Comparison of ENCODE assay signal across 8 cellular contexts in genomic region chr1:247111259-247111635, GRCh38. TPM values are rescaled to one million over a fixed set of nuclear protein-coding genes. Genes with fewer than 3 reads are reported as not detected.
DNase-seq lines count a peak whose midpoint lies in the region; ATAC-seq and TF ChIP-seq lines count a peak whose summit lies in the region.

No MANE protein-coding gene starts in this region.

- DNase-seq in CD4-positive, alpha-beta memory T cell, result no peak
- DNase-seq in NT2/D1 (ENCODE audit: low read depth, low spot score) (no peak), epithelial cell of esophagus (ENCODE audit: low read depth) (no peak), RPMI8226 (no peak), OCI-LY7 (ENCODE audit: low spot score) (no peak), NCI-H1092 treated with DMSO at 0.1 percent for 48 hours (lab: John Stamatoyannopoulos, UW) (no peak)
- DNase-seq in naive thymus-derived CD8-positive, alpha-beta T cell, result peak in 1 of 10 donors; percentile 20
- no peak for DNase-seq in stimulated activated CD4-positive, alpha-beta T cell treated with anti-CD3 and anti-CD28 coated beads, Interleukin-12 subunit alpha, Interleukin-12 subunit beta, amount 100 ng/mL, for 4 hours

- no peak overlapping the region for H3K27ac ChIP-seq in CD4-positive, alpha-beta memory T cell (ENCODE audit: low read depth, low read length)
- no peak overlapping the region for H3K27ac ChIP-seq in OCI-LY7 (ENCODE audit: low read depth, low read length, poor library complexity, severe bottlenecking)

- intact Hi-C loops in CD4-positive, alpha-beta memory T cell (cut with micrococcal nuclease), result no loop called here
- intact Hi-C loops in OCI-LY7 (cut with micrococcal nuclease; ENCODE audit: unreplicated experiment), result no loop called here

- TF ChIP-seq CTCF in epithelial cell of esophagus (IDR thresholded peaks at IDR 0.05; ENCODE audit: insufficient read depth, low read depth, low read length, missing control alignments) (no peak), OCI-LY7 (conservative IDR thresholded peaks at IDR 0.05; ENCODE audit: low read length) (no peak)

- no peak overlapping the region for H3K27ac Mint-ChIP-seq in CD4-positive, alpha-beta memory T cell
- H3K27ac Mint-ChIP-seq in naive thymus-derived CD8-positive, alpha-beta T cell, result no peak overlapping the region

- peaks cover 5 to 6% (median 6%) of the 10 kb centered on the region in 4 donors for H3K4me1 Mint-ChIP-seq in CD4-positive, alpha-beta memory T cell
- peaks cover 5 to 7% (median 6%) of the 10 kb centered on the region in 4 donors for H3K4me1 Mint-ChIP-seq in naive thymus-derived CD8-positive, alpha-beta T cell

- H3K27me3 Mint-ChIP-seq in CD4-positive, alpha-beta memory T cell, result peaks cover 34% of the 10 kb centered on the region in 2 donors
- peaks cover 23 to 53% (median 41%) of the 10 kb centered on the region in 5 donors for H3K27me3 Mint-ChIP-seq in naive thymus-derived CD8-positive, alpha-beta T cell

- no peaks in the 10 kb centered on the region for H3K79me2 ChIP-seq in OCI-LY7 (ENCODE audit: insufficient read depth, low read depth, low read length)

- no peaks in the 10 kb centered on the region for H3K9me2 ChIP-seq in OCI-LY7 (ENCODE audit: insufficient read depth, low read length)

- H3K4me3 Mint-ChIP-seq in CD4-positive, alpha-beta memory T cell, result peak overlapping the region; percentile 71 to 84 (median 76)
- peak overlapping the region; percentile 70 to 86 (median 80) for H3K4me3 Mint-ChIP-seq in naive thymus-derived CD8-positive, alpha-beta T cell

- H3K9ac ChIP-seq in NT2/D1 (ENCODE audit: insufficient read length, low read depth), result peak overlapping the region; percentile 88

- ATAC-seq in naive thymus-derived CD8-positive, alpha-beta T cell, result peak; percentile 55 to 62

- no peak overlapping the region for H3K4me2 ChIP-seq in OCI-LY7 (ENCODE audit: low read length)

- no peaks in the 10 kb centered on the region for H3K9me3 ChIP-seq in CD4-positive, alpha-beta memory T cell (ENCODE audit: control insufficient read depth in 1 of 2, low read length in 2 of 2)
- H3K9me3 ChIP-seq in NT2/D1 (ENCODE audit: insufficient read depth, low read length) (no peaks in the 10 kb centered on the region), OCI-LY7 (ENCODE audit: low read length) (no peaks in the 10 kb centered on the region)

- H2AFZ ChIP-seq in OCI-LY7 (ENCODE audit: low read length), result no peak overlapping the region

- peak overlapping the region in 1 of 2 donors; percentile 22 for H3K4me3 ChIP-seq in CD4-positive, alpha-beta memory T cell (ENCODE audit: low read length in 2 of 2)
- H3K4me3 ChIP-seq in NT2/D1 (ENCODE audit: insufficient read length, low read depth) (peak overlapping the region; percentile 80), epithelial cell of esophagus (ENCODE audit: low read length) (peak overlapping the region; percentile 49), OCI-LY7 (ENCODE audit: low read depth, low read length, poor library complexity, severe bottlenecking) (no peak overlapping the region)

- no TSS peak for BruUV-seq in OCI-LY7 (replicated peaks; lab: Mats Ljungman, UMichigan)

- peaks cover 14% of the 10 kb centered on the region for H3K4me1 ChIP-seq in CD4-positive, alpha-beta memory T cell (ENCODE audit: insufficient read depth, low read length)
- peaks cover 4% of the 10 kb centered on the region for H3K4me1 ChIP-seq in NT2/D1 (ENCODE audit: insufficient read depth, insufficient read length)
- no peaks in the 10 kb centered on the region for H3K4me1 ChIP-seq in OCI-LY7 (ENCODE audit: insufficient read depth, low read length, poor library complexity, severe bottlenecking)

- POLR2A ChIA-PET in CD4-positive, alpha-beta memory T cell (lab: Charles Lee; ENCODE audit: partially characterized antibody), result no interaction called here
- POLR2A ChIA-PET in naive thymus-derived CD8-positive, alpha-beta T cell (lab: Charles Lee), result interaction anchor here (0.8 kb wide), 1 partner anchor 99 kb away, joined by 3 read pairs; no protein-coding TSS in a partner anchor
- POLR2A ChIA-PET in OCI-LY7 (lab: Charles Lee), result no interaction called here

- H4K20me1 ChIP-seq in OCI-LY7 (ENCODE audit: insufficient read depth, low read length), result no peaks in the 10 kb centered on the region

- peaks cover 0 to 2% of the 10 kb centered on the region in 2 donors for H3K36me3 Mint-ChIP-seq in CD4-positive, alpha-beta memory T cell
- peaks cover 0 to 10% (median 0%) of the 10 kb centered on the region in 3 donors for H3K36me3 Mint-ChIP-seq in naive thymus-derived CD8-positive, alpha-beta T cell

- H3K9me3 Mint-ChIP-seq in CD4-positive, alpha-beta memory T cell, result peaks cover 0 to 6% (median 0%) of the 10 kb centered on the region in 8 donors
- H3K9me3 Mint-ChIP-seq in naive thymus-derived CD8-positive, alpha-beta T cell, result peaks cover 0 to 3% (median 0%) of the 10 kb centered on the region in 9 donors

- CTCF ChIA-PET in CD4-positive, alpha-beta memory T cell (lab: Charles Lee; ENCODE audit: partially characterized antibody), result no interaction called here
- CTCF ChIA-PET in OCI-LY7 (lab: Charles Lee; ENCODE audit: unreplicated experiment), result no interaction called here

- no peaks in the 10 kb centered on the region for H3K36me3 ChIP-seq in CD4-positive, alpha-beta memory T cell (ENCODE audit: insufficient read depth, low read length)
- H3K36me3 ChIP-seq in NT2/D1 (ENCODE audit: insufficient read depth, insufficient read length, low read length), result no peaks in the 10 kb centered on the region
- no peaks in the 10 kb centered on the region for H3K36me3 ChIP-seq in OCI-LY7 (ENCODE audit: insufficient read depth, low read length)

- H3K27me3 ChIP-seq in CD4-positive, alpha-beta memory T cell (ENCODE audit: insufficient read depth, low read length), result peaks cover 9% of the 10 kb centered on the region
- peaks cover 59% of the 10 kb centered on the region for H3K27me3 ChIP-seq in NT2/D1 (ENCODE audit: insufficient read depth, insufficient read length)

RNA-seq across cellular contexts. Expression of gene ZNF669, which starts 7.1 kb away (rescaled TPM):
- 10 to 100 TPM; 12.0 to 14.7 TPM for total RNA-seq in CD4-positive, alpha-beta memory T cell
- 10 to 100 TPM; 11.3 to 14.8 TPM for polyA plus RNA-seq in CD4-positive, alpha-beta memory T cell
- total RNA-seq in naive thymus-derived CD8-positive, alpha-beta T cell, result 10 to 100 TPM; 18.3 to 24.4 TPM
- 10 to 100 TPM; 10.9 to 29.7 (median 18.2) TPM for polyA plus RNA-seq in naive thymus-derived CD8-positive, alpha-beta T cell
- total RNA-seq in OCI-LY7 (2014; rRNA removed; shearing (Covaris generic)), result 16.9 and 17.4 TPM in 2 replicates
- total RNA-seq in OCI-LY7 (2022), result 13.6 and 15.5 TPM in 2 replicates

RNA-seq across cellular contexts. Expression of gene ZNF670, which starts 32.6 kb away (rescaled TPM):
- 1 to 10 TPM; 2.9 to 3.3 TPM for total RNA-seq in CD4-positive, alpha-beta memory T cell
- polyA plus RNA-seq in CD4-positive, alpha-beta memory T cell, result 1 to 10 TPM; 1.6 to 2.1 TPM
- 1 to 10 TPM; 1.9 to 2.5 TPM for total RNA-seq in naive thymus-derived CD8-positive, alpha-beta T cell
- polyA plus RNA-seq in naive thymus-derived CD8-positive, alpha-beta T cell, result 1 to 10 TPM in 2 of 3 donors, under 1 TPM in 1; 0.42 to 1.4 (median 1.2) TPM
- total RNA-seq in OCI-LY7 (2014; rRNA removed; shearing (Covaris generic)), result 5.5 and 5.8 TPM in 2 replicates
- 8.0 and 8.6 TPM in 2 replicates for total RNA-seq in OCI-LY7 (2022)
